20 cellular contexts compared by ENCODE assay signal in genomic region chr11:73011126-73011817, GRCh38.
"Had no signal": no experiment of that assay in that cellular context is flagged by ENCODE, and none has a peak within 500 bp of the region (broad histone marks: within the 10 kb centered on the region; RNA-seq: fewer than 3 reads in every experiment).

No MANE protein-coding gene starts in this region.

- H3K4me3 ChIP-seq: adrenal gland, cardiac muscle cell, coronary artery, esophagus muscularis mucosa, neural progenitor cell, ovary, tibial nerve, vagina had no signal

- ATAC-seq: activated CD4-positive, alpha-beta T cell treated with anti-CD3 and anti-CD28 coated beads for 36 hours; activated CD8-positive, alpha-beta T cell treated with anti-CD3 and anti-CD28 coated beads, Interleukin-2, amount 10 ng/mL, durations not matched to agents 7 days and 5 days; stimulated activated effector memory CD8-positive, alpha-beta T cell treated with anti-CD3 and anti-CD28 coated beads, Interleukin-12 subunit alpha, Interleukin-12 subunit beta, amount 100 ng/mL, for 72 hours had no signal

- H3K27ac Mint-ChIP-seq: activated CD4-positive, alpha-beta T cell treated with anti-CD3 and anti-CD28 coated beads for 36 hours; activated naive CD4-positive, alpha-beta T cell treated with anti-CD3 and anti-CD28 coated beads, Interleukin-2, amount 50 U/mL, for 24 hours; mesothelial cell of epicardium; neural progenitor cell; stimulated activated effector memory CD8-positive, alpha-beta T cell treated with anti-CD3 and anti-CD28 coated beads, Interleukin-12 subunit alpha, Interleukin-12 subunit beta, amount 100 ng/mL, for 72 hours had no signal

- H3K27ac ChIP-seq: adrenal gland, cardiac muscle cell, coronary artery, esophagus muscularis mucosa, neural progenitor cell, ovary, tibial nerve, vagina, VCaP had no signal

- H3K9ac ChIP-seq: neural progenitor cell had no signal

- H3K9me3 Mint-ChIP-seq: activated naive CD4-positive, alpha-beta T cell treated with anti-CD3 and anti-CD28 coated beads, Interleukin-2, amount 50 U/mL, for 24 hours had no signal

- DNase-seq: activated CD4-positive, alpha-beta T cell treated with anti-CD3 and anti-CD28 coated beads for 36 hours; activated CD8-positive, alpha-beta memory T cell treated with anti-CD3 and anti-CD28 coated beads, Interleukin-2, amount 50 U/mL, for 4 hours; activated CD8-positive, alpha-beta T cell treated with anti-CD3 and anti-CD28 coated beads, Interleukin-2, amount 10 ng/mL, durations not matched to agents 7 days and 5 days; activated effector memory CD4-positive, alpha-beta T cell treated with anti-CD3 and anti-CD28 coated beads, Interleukin-2, amount 50 U/mL, for 16 hours; activated T-cell treated with anti-CD3 and anti-CD28 coated beads, Interleukin-2, amount 50 U/mL, for 48 hours; hippocampal formation; kidney; ovary; stimulated activated CD4-positive, alpha-beta T cell treated with anti-CD3 and anti-CD28 coated beads, Interleukin-1b, Interleukin-23, amount 100 ng/mL, for 48 hours had no signal

- FAIRE-seq: kidney had no signal

- H3K4me1 Mint-ChIP-seq: activated CD4-positive, alpha-beta T cell treated with anti-CD3 and anti-CD28 coated beads for 36 hours; mesothelial cell of epicardium; neural progenitor cell had no signal

- H3K9me3 ChIP-seq: ovary had no signal

- H3K4me3 Mint-ChIP-seq: activated CD4-positive, alpha-beta T cell treated with anti-CD3 and anti-CD28 coated beads for 36 hours; activated CD8-positive, alpha-beta T cell treated with anti-CD3 and anti-CD28 coated beads, Interleukin-2, amount 10 ng/mL, durations not matched to agents 7 days and 5 days; activated naive CD4-positive, alpha-beta T cell treated with anti-CD3 and anti-CD28 coated beads, Interleukin-2, amount 50 U/mL, for 24 hours; mesothelial cell of epicardium; neural progenitor cell; stimulated activated effector memory CD8-positive, alpha-beta T cell treated with anti-CD3 and anti-CD28 coated beads, Interleukin-12 subunit alpha, Interleukin-12 subunit beta, amount 100 ng/mL, for 72 hours had no signal

- H3K27me3 Mint-ChIP-seq: activated CD4-positive, alpha-beta T cell treated with anti-CD3 and anti-CD28 coated beads for 36 hours; activated naive CD4-positive, alpha-beta T cell treated with anti-CD3 and anti-CD28 coated beads, Interleukin-2, amount 50 U/mL, for 24 hours had no signal

- H2AFZ ChIP-seq: neural progenitor cell had no signal

- H3K27me3 ChIP-seq: adrenal gland, cardiac muscle cell, esophagus muscularis mucosa, neural progenitor cell, tibial nerve, vagina had no signal

- H3K4me1 ChIP-seq: adrenal gland, tibial nerve, vagina had no signal

- H3K36me3 ChIP-seq: adrenal gland, cardiac muscle cell, ovary had no signal
